Comparison of ENCODE assay signal across 8 cellular contexts in genomic region chr1:15410223-15410883, GRCh38. TPM values are rescaled to one million over a fixed set of nuclear protein-coding genes. Genes with fewer than 3 reads are reported as not detected.
A peak's percentile ranks its signal among the peaks of the same experiment; 100 is the strongest.
DNase-seq lines count a peak whose midpoint lies in the region; ATAC-seq and TF ChIP-seq lines count a peak whose summit lies in the region.

No MANE protein-coding gene starts in this region.

- ATAC-seq in activated CD8-positive, alpha-beta T cell treated with anti-CD3 and anti-CD28 coated beads for 36 hours, result no peak
- ATAC-seq in stimulated activated naive B cell treated with anti-CD40 and anti-IgM and Interleukin-4, amounts not matched to agents 10 μg/mL and 1 μg/mL and 100 μg/mL, for 72 hours (replicated peaks), result peak; percentile 1 to 2

- H3K9me3 ChIP-seq in iPS DF 6.9 (ENCODE audit: control insufficient read depth, insufficient read depth, low read length), result no peaks in the 10 kb centered on the region

- no peaks in the 10 kb centered on the region for H3K9me3 Mint-ChIP-seq in activated naive CD4-positive, alpha-beta T cell treated with anti-CD3 and anti-CD28 coated beads, Interleukin-2, amount 50 U/mL, for 24 hours
- no peaks in the 10 kb centered on the region for H3K9me3 Mint-ChIP-seq in activated CD8-positive, alpha-beta T cell treated with anti-CD3 and anti-CD28 coated beads for 36 hours
- no peaks in the 10 kb centered on the region for H3K9me3 Mint-ChIP-seq in stimulated activated naive B cell treated with anti-CD40 and anti-IgM and Interleukin-4, amounts not matched to agents 10 μg/mL and 1 μg/mL and 100 μg/mL, for 72 hours

- no peak for DNase-seq in activated naive CD4-positive, alpha-beta T cell treated with anti-CD3 and anti-CD28 coated beads, Interleukin-2, amount 50 U/mL, for 16 hours
- peak; percentile 34 for DNase-seq in activated CD8-positive, alpha-beta T cell treated with anti-CD3 and anti-CD28 coated beads for 36 hours
- DNase-seq in iPS DF 6.9 (ENCODE audit: low read depth, low spot score) (no peak), NCI-H1930 (lab: John Stamatoyannopoulos, UW) (no peak), KBM-7 (no peak), NCI-H345 (lab: John Stamatoyannopoulos, UW) (no peak)
- DNase-seq in stimulated activated naive B cell treated with anti-CD40 and anti-IgM and Interleukin-4, amounts not matched to agents 10 μg/mL and 1 μg/mL and 100 μg/mL, for 72 hours, result no peak

- H3K4me1 ChIP-seq in iPS DF 6.9 (ENCODE audit: control insufficient read depth, insufficient read depth, low read length), result peaks cover 6% of the 10 kb centered on the region

- in situ Hi-C loops in KBM-7 (cut with MboI; ENCODE audit: low pct_unique_long_range_greater_than_20kb, low sequenced_read_pairs), result no loop called here

- H3K27ac Mint-ChIP-seq in activated naive CD4-positive, alpha-beta T cell treated with anti-CD3 and anti-CD28 coated beads, Interleukin-2, amount 50 U/mL, for 24 hours, result peak overlapping the region; percentile 88
- H3K27ac Mint-ChIP-seq in activated CD8-positive, alpha-beta T cell treated with anti-CD3 and anti-CD28 coated beads for 36 hours, result peak overlapping the region; percentile 85
- H3K27ac Mint-ChIP-seq in stimulated activated naive B cell treated with anti-CD40 and anti-IgM and Interleukin-4, amounts not matched to agents 10 μg/mL and 1 μg/mL and 100 μg/mL, for 72 hours, result peak overlapping the region; percentile 96

- H3K4me3 Mint-ChIP-seq in activated naive CD4-positive, alpha-beta T cell treated with anti-CD3 and anti-CD28 coated beads, Interleukin-2, amount 50 U/mL, for 24 hours, result peak overlapping the region; percentile 94
- peak overlapping the region; percentile 93 for H3K4me3 Mint-ChIP-seq in activated CD8-positive, alpha-beta T cell treated with anti-CD3 and anti-CD28 coated beads for 36 hours
- peak overlapping the region; percentile 94 to 96 for H3K4me3 Mint-ChIP-seq in stimulated activated naive B cell treated with anti-CD40 and anti-IgM and Interleukin-4, amounts not matched to agents 10 μg/mL and 1 μg/mL and 100 μg/mL, for 72 hours

- H3K4me1 Mint-ChIP-seq in activated naive CD4-positive, alpha-beta T cell treated with anti-CD3 and anti-CD28 coated beads, Interleukin-2, amount 50 U/mL, for 24 hours, result peaks cover 45% of the 10 kb centered on the region
- H3K4me1 Mint-ChIP-seq in activated CD8-positive, alpha-beta T cell treated with anti-CD3 and anti-CD28 coated beads for 36 hours (ENCODE audit: low read depth), result peaks cover 39% of the 10 kb centered on the region
- H3K4me1 Mint-ChIP-seq in stimulated activated naive B cell treated with anti-CD40 and anti-IgM and Interleukin-4, amounts not matched to agents 10 μg/mL and 1 μg/mL and 100 μg/mL, for 72 hours, result peaks cover 37 to 57% of the 10 kb centered on the region in 2 donors

- peak overlapping the region; percentile 96 for H3K4me3 ChIP-seq in iPS DF 6.9 (ENCODE audit: low read length)

- H3K27me3 Mint-ChIP-seq in activated naive CD4-positive, alpha-beta T cell treated with anti-CD3 and anti-CD28 coated beads, Interleukin-2, amount 50 U/mL, for 24 hours, result no peaks in the 10 kb centered on the region
- H3K27me3 Mint-ChIP-seq in activated CD8-positive, alpha-beta T cell treated with anti-CD3 and anti-CD28 coated beads for 36 hours, result peaks cover 9% of the 10 kb centered on the region
- peaks cover 8% of the 10 kb centered on the region in 2 donors for H3K27me3 Mint-ChIP-seq in stimulated activated naive B cell treated with anti-CD40 and anti-IgM and Interleukin-4, amounts not matched to agents 10 μg/mL and 1 μg/mL and 100 μg/mL, for 72 hours

- no peak overlapping the region for H3K27ac ChIP-seq in iPS DF 6.9 (ENCODE audit: low read length)

- no peaks in the 10 kb centered on the region for H3K36me3 ChIP-seq in iPS DF 6.9 (ENCODE audit: control insufficient read depth, insufficient read depth, low read length)

- no CpG with 5 or more reads among the region's 53 CpGs for whole genome bisulfite sequencing in iPS DF 6.9 (ENCODE audit: insufficient coverage, insufficient read length)

- CTCF ChIA-PET in activated CD8-positive, alpha-beta T cell treated with anti-CD3 and anti-CD28 coated beads for 36 hours (lab: Charles Lee), result interaction anchor here (1.8 kb wide), 1 partner anchor 21 kb away, joined by 5 read pairs; no protein-coding TSS in a partner anchor

- no peaks in the 10 kb centered on the region; the same call in 1 of the 2 replicates for H3K27me3 ChIP-seq in iPS DF 6.9 (ENCODE audit: control insufficient read depth, insufficient read depth, low read length)

- POLR2A ChIA-PET in activated CD8-positive, alpha-beta T cell treated with anti-CD3 and anti-CD28 coated beads for 36 hours (lab: Charles Lee), result interaction anchor here (0.7 to 1.1 kb wide), 3 partner anchors 9 to 89 kb away, joined by 3 read pairs; no protein-coding TSS in a partner anchor

- no peak for TF ChIP-seq CTCF in activated CD8-positive, alpha-beta T cell treated with anti-CD3 and anti-CD28 coated beads for 36 hours (IDR thresholded peaks at IDR 0.05)

- intact Hi-C loops in activated CD8-positive, alpha-beta T cell treated with anti-CD3 and anti-CD28 coated beads for 36 hours (cut with micrococcal nuclease), result no loop called here

- H3K36me3 Mint-ChIP-seq in activated naive CD4-positive, alpha-beta T cell treated with anti-CD3 and anti-CD28 coated beads, Interleukin-2, amount 50 U/mL, for 24 hours, result peaks cover 2% of the 10 kb centered on the region
- peaks cover 20% of the 10 kb centered on the region for H3K36me3 Mint-ChIP-seq in activated CD8-positive, alpha-beta T cell treated with anti-CD3 and anti-CD28 coated beads for 36 hours (ENCODE audit: low read depth)
- H3K36me3 Mint-ChIP-seq in stimulated activated naive B cell treated with anti-CD40 and anti-IgM and Interleukin-4, amounts not matched to agents 10 μg/mL and 1 μg/mL and 100 μg/mL, for 72 hours, result peaks cover 8 to 20% of the 10 kb centered on the region in 2 donors

RNA-seq across cellular contexts. Expression of gene EFHD2, which starts 0.7 kb away (rescaled TPM):
- total RNA-seq in activated CD8-positive, alpha-beta T cell treated with anti-CD3 and anti-CD28 coated beads for 36 hours, result 10 to 100 TPM; 45.6 to 45.8 TPM

RNA-seq across cellular contexts. Expression of gene CTRC, which starts 27.9 kb away (rescaled TPM):
- not detected for total RNA-seq in activated CD8-positive, alpha-beta T cell treated with anti-CD3 and anti-CD28 coated beads for 36 hours

RNA-seq across cellular contexts. Expression of gene CELA2A, which starts 46.2 kb away (rescaled TPM):
- not detected for total RNA-seq in activated CD8-positive, alpha-beta T cell treated with anti-CD3 and anti-CD28 coated beads for 36 hours
